8 cellular contexts compared by ENCODE assay signal in genomic region chr4:120071192-120071795, GRCh38. TPM values are rescaled to one million over a fixed set of nuclear protein-coding genes. Genes with fewer than 3 reads are reported as not detected.
A peak's percentile ranks its signal among the peaks of the same experiment; 100 is the strongest.
DNase-seq lines count a peak whose midpoint lies in the region; ATAC-seq and TF ChIP-seq lines count a peak whose summit lies in the region.

No MANE protein-coding gene starts in this region.

- H3K9me3 Mint-ChIP-seq in endodermal cell: peaks cover 3% of the 10 kb centered on the region
- H3K9me3 Mint-ChIP-seq in nephron: no peaks in the 10 kb centered on the region

- H3K4me3 Mint-ChIP-seq in endodermal cell (no peak overlapping the region), nephron (no peak overlapping the region)

- TF ChIP-seq CTCF in AG04450 (IDR thresholded peaks at IDR 0.05; ENCODE audit: low read depth, low read length) (peak; percentile 64), GM06990 (IDR thresholded peaks at IDR 0.05; ENCODE audit: insufficient read depth, low read length, poor library complexity, severe bottlenecking) (peak; percentile 34), endodermal cell (conservative IDR thresholded peaks at IDR 0.05) (peak; percentile 85), nephron (IDR thresholded peaks at IDR 0.05; ENCODE audit: unreplicated experiment in 3 of 3) (peak; percentile 47 to 77 (median 59))

- H3K4me1 ChIP-seq in endodermal cell (ENCODE audit: control insufficient read depth, insufficient read depth, low read length): no peaks in the 10 kb centered on the region

- POLR2A ChIA-PET in AG04450 (lab: Yijun Ruan, JAX): no interaction called here

- no peak overlapping the region for H3K9ac ChIP-seq in endodermal cell (ENCODE audit: extremely low read depth, low read length, poor library complexity, severe bottlenecking)

- no peak for ATAC-seq in HG03521 (IDR thresholded peaks at IDR 0.05; ENCODE audit: unreplicated experiment)

- CTCF ChIA-PET in AG04450 (lab: Charles Lee): interaction anchor here (1.0 kb wide), 2 partner anchors 84 to 1068 kb away, joined by 3 to 6 read pairs; no protein-coding TSS in a partner anchor

- H3K36me3 Mint-ChIP-seq in endodermal cell (ENCODE audit: low read depth) (peaks cover 2% of the 10 kb centered on the region), nephron (ENCODE audit: low read depth) (no peaks in the 10 kb centered on the region)

- H3K36me3 ChIP-seq in GM06990 (ENCODE audit: control insufficient read depth, insufficient read depth, low read length) (no peaks in the 10 kb centered on the region), endodermal cell (ENCODE audit: control insufficient read depth, insufficient read depth, low read length) (no peaks in the 10 kb centered on the region)

- H3K27me3 Mint-ChIP-seq in endodermal cell (ENCODE audit: insufficient read depth): no peaks in the 10 kb centered on the region
- no peaks in the 10 kb centered on the region for H3K27me3 Mint-ChIP-seq in nephron (ENCODE audit: low read depth)

- WGBS in endodermal cell (ENCODE audit: insufficient coverage in 1 of 2, insufficient read length in 1 of 2), 2 experiments: 73 to 81% methylated on average over 4 to 8 of the region's 11 CpGs

- H3K4me3 ChIP-seq in AG04450 (ENCODE audit: low read depth, low read length): no peak overlapping the region
- no peak overlapping the region for H3K4me3 ChIP-seq in GM06990 (replicated peaks; ENCODE audit: low read depth, low read length)
- H3K4me3 ChIP-seq in endodermal cell (ENCODE audit: low read length): no peak overlapping the region

- H3K27ac ChIP-seq in AG04450 (ENCODE audit: low read depth, low read length) (no peak overlapping the region), endodermal cell (ENCODE audit: low read depth, low read length) (no peak overlapping the region)

- H3K27ac Mint-ChIP-seq in endodermal cell: no peak overlapping the region
- no peak overlapping the region for H3K27ac Mint-ChIP-seq in nephron

- H3K27me3 ChIP-seq in AG04450 (ENCODE audit: control insufficient read depth, insufficient read depth, low read length) (no peaks in the 10 kb centered on the region), GM06990 (replicated peaks; ENCODE audit: control insufficient read depth, insufficient read depth, low read length) (no peaks in the 10 kb centered on the region), endodermal cell (ENCODE audit: control insufficient read depth, insufficient read depth, low read length, poor library complexity, severe bottlenecking) (no peaks in the 10 kb centered on the region)

- DNase-seq in AG04450 (ENCODE audit: low read depth, low spot score) (no peak), GM06990 (ENCODE audit: extremely low read depth, insufficient read length) (peak; percentile 15), MV-4-11 (lab: John Stamatoyannopoulos, UW) (peak; percentile 56), T-helper 9 cell (peak; percentile 38), endodermal cell (peak; percentile 49), cortex of kidney (lab: John Stamatoyannopoulos, UW) (no peak)

- H3K9me3 ChIP-seq in AG04450 (ENCODE audit: control insufficient read depth, insufficient read depth, low read length) (no peaks in the 10 kb centered on the region), endodermal cell (ENCODE audit: control insufficient read depth, low read length) (no peaks in the 10 kb centered on the region)

- H3K4me1 Mint-ChIP-seq in endodermal cell (peaks cover 14% of the 10 kb centered on the region), nephron (peaks cover 25% of the 10 kb centered on the region)

RNA-seq across cellular contexts. Expression of gene MAD2L1, which starts 4.6 kb away (rescaled TPM):
- polyA plus RNA-seq in AG04450 (2011; rRNA removed): 11.4 and 18.6 TPM in 2 replicates
- 3.3 and 4.5 TPM in 2 replicates for polyA minus RNA-seq in AG04450 (2011; rRNA and poly(A)+ RNA removed)
- 10 to 100 TPM; 53.3 to 82.4 TPM for total RNA-seq in endodermal cell
- polyA plus RNA-seq in endodermal cell (2013, experiment 1 of 2): 108 TPM
- 107 TPM for polyA plus RNA-seq in endodermal cell (2013, experiment 2 of 2)

Comparison
In these comparisons a context has a peak if more than half of its experiments do, and no peak if none do; other contexts are left out.
1. DNase-seq: peak in GM06990 (single experiment), MV-4-11 (single experiment), T-helper 9 cell (single experiment) and endodermal cell (single experiment); none in AG04450 (single experiment) and cortex of kidney (single experiment).
2. CTCF ChIP-seq: peak in every context shown above with its lines; median percentile 85 in endodermal cell; 64 in AG04450; 59 in nephron; 34 in GM06990.